In the genomic region with DNA sequence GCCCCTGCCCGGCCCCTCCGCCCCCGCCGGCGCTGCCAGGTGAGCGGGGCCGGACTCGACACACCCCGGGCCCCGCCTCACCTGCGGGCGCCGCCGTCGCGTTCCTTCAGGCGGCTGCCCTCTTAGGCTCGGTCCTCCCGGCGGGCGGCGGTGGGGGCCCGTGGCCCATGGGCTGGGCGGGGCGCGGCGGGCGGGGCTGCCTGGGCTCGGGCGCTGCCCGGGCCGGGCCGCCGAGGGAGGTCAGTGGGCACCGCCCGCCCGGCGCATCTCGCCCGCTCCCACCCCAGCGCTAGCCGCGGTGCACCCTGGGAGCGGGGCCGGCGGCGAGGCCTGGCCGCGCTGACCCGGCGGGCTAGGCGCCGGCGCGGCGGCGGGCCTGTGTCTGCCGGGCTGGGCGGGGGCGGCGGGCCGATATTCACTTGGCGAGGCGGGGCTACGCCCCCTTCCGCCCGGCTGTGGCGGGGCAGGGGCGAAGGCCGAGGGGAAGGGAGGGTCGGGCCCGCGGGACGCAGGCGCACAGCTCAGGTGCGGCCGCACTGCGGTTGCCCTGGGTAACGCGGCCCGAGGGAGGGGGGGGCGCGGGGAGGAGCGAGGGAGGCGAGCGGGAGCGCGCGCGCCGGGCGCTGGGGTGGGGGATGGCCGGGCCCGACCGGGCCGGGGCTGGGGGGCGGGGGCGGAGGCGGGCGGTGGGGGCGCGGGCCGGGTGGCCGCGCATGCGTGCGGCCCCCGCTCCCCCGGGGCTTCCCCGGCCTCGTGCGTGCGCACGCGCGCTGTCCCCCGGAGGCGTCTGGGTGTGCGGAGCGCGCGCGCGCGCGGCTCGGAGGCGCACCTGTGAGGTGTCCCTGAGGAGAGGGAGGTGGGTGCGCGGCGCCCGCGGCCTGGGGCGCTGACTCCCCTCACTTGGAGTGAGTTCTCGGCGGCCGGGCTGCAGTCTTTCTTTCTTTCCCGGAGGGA, we compare ENCODE assay signal across 8 cellular contexts. TPM values are rescaled to one million over a fixed set of nuclear protein-coding genes. Genes with fewer than 3 reads are reported as not detected.
DNase-seq lines count a peak whose midpoint lies in the region; ATAC-seq and TF ChIP-seq lines count a peak whose summit lies in the region.

A gene with protein sequence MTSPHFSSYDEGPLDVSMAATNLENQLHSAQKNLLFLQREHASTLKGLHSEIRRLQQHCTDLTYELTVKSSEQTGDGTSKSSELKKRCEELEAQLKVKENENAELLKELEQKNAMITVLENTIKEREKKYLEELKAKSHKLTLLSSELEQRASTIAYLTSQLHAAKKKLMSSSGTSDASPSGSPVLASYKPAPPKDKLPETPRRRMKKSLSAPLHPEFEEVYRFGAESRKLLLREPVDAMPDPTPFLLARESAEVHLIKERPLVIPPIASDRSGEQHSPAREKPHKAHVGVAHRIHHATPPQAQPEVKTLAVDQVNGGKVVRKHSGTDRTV (minus strand): TSS at position 384 of the 954 bp plus-strand sequence. CDS start 28,526 bp downstream, outside the sequence.
A gene (plus strand): TSS at position 768 of the 954 bp plus-strand sequence. CDS start 38,930 bp downstream, outside the sequence.

- ATAC-seq in GM21528 (IDR thresholded peaks at IDR 0.05; ENCODE audit: low FRiP score, unreplicated experiment) (peak; percentile 81), esophagus mucosa (peak; percentile 94)
- peak; percentile 82 to 86 for ATAC-seq in activated T-cell treated with anti-CD3 and anti-CD28 coated beads, Interleukin-2, amount 50 U/mL, for 4 hours

- H3K36me3 Mint-ChIP-seq in IgD-negative memory B cell: peaks cover 2% of the 10 kb centered on the region
- H3K36me3 Mint-ChIP-seq in activated T-cell treated with anti-CD3 and anti-CD28 coated beads, Interleukin-2, amount 50 U/mL, for 4 hours (ENCODE audit: insufficient read depth): peaks cover 8% of the 10 kb centered on the region

- intact Hi-C loops in OCI-LY7 (cut with micrococcal nuclease; ENCODE audit: unreplicated experiment): loop anchor here (5.0 kb wide), 1 partner anchor 260 kb away; a partner anchor contains a TSS

- peaks cover 17% of the 10 kb centered on the region for H3K4me1 ChIP-seq in OCI-LY7 (ENCODE audit: insufficient read depth, low read length, poor library complexity, severe bottlenecking)

- 0 out of 2 replicates have a peak, but pooled peaks cover 5% of the 10 kb centered on the region for H4K20me1 ChIP-seq in OCI-LY7 (ENCODE audit: insufficient read depth, low read length)

- no peaks in the 10 kb centered on the region for H3K9me2 ChIP-seq in OCI-LY7 (ENCODE audit: insufficient read depth, low read length)

- POLR2A ChIA-PET in OCI-LY7 (lab: Charles Lee): interaction anchor here (0.6 kb wide), 3 partner anchors 261 to 827 kb away, joined by 5 to 6 read pairs (median 6); a partner anchor contains a TSS

- H3K4me2 ChIP-seq in OCI-LY7 (ENCODE audit: low read length): peak within 1 kb of the TSS; percentile 98

- peaks cover 11 to 16% (median 16%) of the 10 kb centered on the region in 3 donors for H3K4me1 Mint-ChIP-seq in IgD-negative memory B cell
- peaks cover 41% of the 10 kb centered on the region for H3K4me1 Mint-ChIP-seq in activated T-cell treated with anti-CD3 and anti-CD28 coated beads, Interleukin-2, amount 50 U/mL, for 4 hours (ENCODE audit: low read depth)

- H3K4me3 ChIP-seq in OCI-LY7 (ENCODE audit: low read depth, low read length, poor library complexity, severe bottlenecking): peak within 1 kb of the TSS; percentile 84

- CTCF ChIA-PET in OCI-LY7 (lab: Charles Lee; ENCODE audit: unreplicated experiment): no interaction called here

- H3K9me3 Mint-ChIP-seq in IgD-negative memory B cell: no peaks in the 10 kb centered on the region
- H3K9me3 Mint-ChIP-seq in activated T-cell treated with anti-CD3 and anti-CD28 coated beads, Interleukin-2, amount 50 U/mL, for 4 hours: no peaks in the 10 kb centered on the region

- no peak within 1 kb of the TSS for H3K27ac ChIP-seq in OCI-LY7 (ENCODE audit: low read depth, low read length, poor library complexity, severe bottlenecking)

- H3K27ac Mint-ChIP-seq in IgD-negative memory B cell: peak within 1 kb of the TSS; percentile 92 to 95 (median 92)

- H3K27me3 Mint-ChIP-seq in IgD-negative memory B cell: no peaks in the 10 kb centered on the region
- H3K27me3 Mint-ChIP-seq in activated T-cell treated with anti-CD3 and anti-CD28 coated beads, Interleukin-2, amount 50 U/mL, for 4 hours (ENCODE audit: low read depth): no peaks in the 10 kb centered on the region

- H2AFZ ChIP-seq in OCI-LY7 (ENCODE audit: low read length): peak within 1 kb of the TSS; percentile 76

- no peak for TF ChIP-seq CTCF in OCI-LY7 (conservative IDR thresholded peaks at IDR 0.05; ENCODE audit: low read length)

- H3K36me3 ChIP-seq in OCI-LY7 (ENCODE audit: insufficient read depth, low read length): peaks cover 17% of the 10 kb centered on the region

- BruUV-seq in OCI-LY7 (replicated peaks; lab: Mats Ljungman, UMichigan): no TSS peak

- DNase-seq in DMS153 treated with DMSO at 0.1 percent for 48 hours (lab: John Stamatoyannopoulos, UW; ENCODE audit: unreplicated experiment): peak; percentile 92
- peak; percentile 94 for DNase-seq in OCI-LY7 (ENCODE audit: low spot score)
- peak; percentile 96 for DNase-seq in activated T-cell treated with anti-CD3 and anti-CD28 coated beads, Interleukin-2, amount 50 U/mL, for 4 hours
- DNase-seq in myocyte (ENCODE audit: low read depth): peak; percentile 92
- DNase-seq in stimulated activated CD8-positive, alpha-beta memory T cell treated with anti-CD3 and anti-CD28 coated beads, Interleukin-7, amount 100 ng/mL, for 48 hours (ENCODE audit: extremely low read depth in 1 of 2, low read depth in 1 of 2): peak; percentile 87 to 93

- peak within 1 kb of the TSS; percentile 91 to 98 (median 96) for H3K4me3 Mint-ChIP-seq in IgD-negative memory B cell
- H3K4me3 Mint-ChIP-seq in activated T-cell treated with anti-CD3 and anti-CD28 coated beads, Interleukin-2, amount 50 U/mL, for 4 hours: peak within 1 kb of the TSS; percentile 92

- H3K9me3 ChIP-seq in OCI-LY7 (ENCODE audit: low read length): no peaks in the 10 kb centered on the region

- H3K79me2 ChIP-seq in OCI-LY7 (ENCODE audit: insufficient read depth, low read depth, low read length): peaks cover 17% of the 10 kb centered on the region; the same call in 1 of the 2 replicates

RNA-seq across cellular contexts. Expression of the first gene that starts in this region (rescaled TPM):
- polyA plus RNA-seq in IgD-negative memory B cell: 27.8 TPM
- 2.5 and 3.1 TPM in 2 replicates for total RNA-seq in OCI-LY7 (2014; rRNA removed; shearing (Covaris generic))
- total RNA-seq in OCI-LY7 (2022) (10.2 and 12.3 TPM in 2 replicates), esophagus mucosa (9.9 TPM), myocyte (18.3 and 21.1 TPM in 2 replicates)
- total RNA-seq in activated T-cell treated with anti-CD3 and anti-CD28 coated beads, Interleukin-2, amount 50 U/mL, for 4 hours: 1 to 10 TPM; 7.2 to 8.9 (median 8.6) TPM
- polyA plus RNA-seq in myocyte (2012): 55.5 TPM

RNA-seq across cellular contexts. Expression of the second gene that starts in this region (rescaled TPM):
- polyA plus RNA-seq in IgD-negative memory B cell: 10.3 TPM
- 45.6 and 60.0 TPM in 2 replicates for total RNA-seq in OCI-LY7 (2014; rRNA removed; shearing (Covaris generic))
- total RNA-seq in OCI-LY7 (2022) (59.8 and 67.1 TPM in 2 replicates), esophagus mucosa (38.4 TPM), myocyte (55.8 and 58.1 TPM in 2 replicates)
- total RNA-seq in activated T-cell treated with anti-CD3 and anti-CD28 coated beads, Interleukin-2, amount 50 U/mL, for 4 hours: 10 to 100 TPM; 63.7 to 65.2 (median 64.3) TPM
- 39.0 TPM for polyA plus RNA-seq in myocyte (2012)
